In the genomic region with DNA sequence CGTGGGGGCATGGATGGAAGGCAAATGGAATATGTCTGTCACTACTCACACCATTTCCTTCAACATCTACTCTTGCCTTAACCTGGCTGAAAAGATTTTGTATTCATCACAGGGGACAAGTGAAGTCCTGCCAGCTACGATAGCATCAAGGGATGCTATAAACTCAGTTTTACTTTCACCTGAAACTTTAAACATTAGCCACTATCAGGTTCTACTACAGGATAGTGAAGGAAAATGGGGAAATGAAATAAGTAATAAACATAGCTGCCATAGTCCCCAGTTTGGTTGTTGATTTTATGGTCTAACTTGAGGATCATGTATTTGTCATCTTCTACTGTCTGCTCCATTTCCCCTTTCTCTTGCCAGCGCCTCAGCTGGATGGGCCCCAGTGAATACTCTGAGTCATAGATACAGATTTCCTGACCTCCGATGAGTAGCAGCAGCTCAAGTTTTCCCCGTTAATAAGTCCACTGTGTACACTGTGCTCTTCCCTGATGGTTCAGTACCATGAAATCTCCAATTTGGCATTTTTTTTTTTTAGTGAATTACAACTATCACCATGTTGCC, we compare ENCODE assay signal across 11 cellular contexts.
DNase-seq lines count a peak whose midpoint lies in the region; ATAC-seq and TF ChIP-seq lines count a peak whose summit lies in the region.
"Had no signal": no experiment of that assay in that cellular context is flagged by ENCODE, and none has a peak within 500 bp of the region (broad histone marks: within the 10 kb centered on the region; RNA-seq: fewer than 3 reads in every experiment).

No MANE protein-coding gene starts in this region.

- TF ChIP-seq POLR2A in gastrocnemius medialis (IDR thresholded peaks at IDR 0.05) = no peak

- H3K4me1 ChIP-seq in gastrocnemius medialis = no peaks in the 10 kb centered on the region
- H3K4me1 ChIP-seq: uterus had no signal

- H3K36me3 ChIP-seq in gastrocnemius medialis = no peaks in the 10 kb centered on the region
- H3K36me3 ChIP-seq: uterus had no signal

- no peaks in the 10 kb centered on the region for H3K4me1 Mint-ChIP-seq in glutamatergic neuron (ENCODE audit: low read depth, unreplicated experiment)
- peaks cover 4% of the 10 kb centered on the region for H3K4me1 Mint-ChIP-seq in activated naive CD8-positive, alpha-beta T cell treated with anti-CD3 and anti-CD28 coated beads for 36 hours
- H3K4me1 Mint-ChIP-seq: memory B cell had no signal

- no peaks in the 10 kb centered on the region for H3K36me3 Mint-ChIP-seq in glutamatergic neuron (ENCODE audit: unreplicated experiment)
- H3K36me3 Mint-ChIP-seq in activated naive CD8-positive, alpha-beta T cell treated with anti-CD3 and anti-CD28 coated beads for 36 hours = no peaks in the 10 kb centered on the region
- H3K36me3 Mint-ChIP-seq: memory B cell had no signal

- no peak overlapping the region for H3K27ac Mint-ChIP-seq in glutamatergic neuron (ENCODE audit: unreplicated experiment)
- no peak overlapping the region for H3K27ac Mint-ChIP-seq in activated naive CD8-positive, alpha-beta T cell treated with anti-CD3 and anti-CD28 coated beads for 36 hours
- H3K27ac Mint-ChIP-seq: memory B cell had no signal

- no peak overlapping the region for H3K4me3 Mint-ChIP-seq in glutamatergic neuron (ENCODE audit: unreplicated experiment)
- H3K4me3 Mint-ChIP-seq in activated naive CD8-positive, alpha-beta T cell treated with anti-CD3 and anti-CD28 coated beads for 36 hours = no peak overlapping the region
- H3K4me3 Mint-ChIP-seq: memory B cell had no signal

- in situ Hi-C loops in gastrocnemius medialis (cut with MboI; ENCODE audit: low sequenced_read_pairs in 4 of 4) = no loop called here
- in situ Hi-C loops in GM13976 (cut with MboI; ENCODE audit: low sequenced_read_pairs, unreplicated experiment) = no loop called here

- no peak overlapping the region for H3K4me3 ChIP-seq in fibroblast of pulmonary artery (replicated peaks; ENCODE audit: low read depth, low read length)
- H3K4me3 ChIP-seq in gastrocnemius medialis = no peak overlapping the region
- H3K4me3 ChIP-seq: uterus had no signal

- ATAC-seq in GM18502 (IDR thresholded peaks at IDR 0.05; ENCODE audit: poor library complexity, unreplicated experiment) (peak; percentile 63), gastrocnemius medialis (peak; percentile 52 to 62)

- H3K27me3 Mint-ChIP-seq in glutamatergic neuron (ENCODE audit: unreplicated experiment) = peaks cover 4% of the 10 kb centered on the region
- H3K27me3 Mint-ChIP-seq in activated naive CD8-positive, alpha-beta T cell treated with anti-CD3 and anti-CD28 coated beads for 36 hours = no peaks in the 10 kb centered on the region

- DNase-seq in RKO (ENCODE audit: low spot score) = peak; percentile 49
- peak; percentile 79 for DNase-seq in fibroblast of pulmonary artery (ENCODE audit: low read depth)
- peak in 1 of 2 donors; percentile 46 for DNase-seq in gastrocnemius medialis
- no peak for DNase-seq in GM13976 (ENCODE audit: low spot score)
- no peak for DNase-seq in glutamatergic neuron
- DNase-seq in NCI-H748 (lab: John Stamatoyannopoulos, UW; ENCODE audit: unreplicated experiment) = no peak
- no peak for DNase-seq in activated naive CD8-positive, alpha-beta T cell treated with anti-CD3 and anti-CD28 coated beads for 36 hours
- DNase-seq: stimulated activated CD4-positive, alpha-beta T cell treated with anti-CD3 and anti-CD28 coated beads, Interleukin-4, amount 100 ng/mL, for 1 hour had no signal

- no peaks in the 10 kb centered on the region for H3K9me3 ChIP-seq in gastrocnemius medialis
- H3K9me3 ChIP-seq: uterus had no signal

- no peaks in the 10 kb centered on the region for H3K27me3 ChIP-seq in gastrocnemius medialis
- H3K27me3 ChIP-seq: uterus had no signal

- intact Hi-C loops in gastrocnemius medialis (cut with DNase I; ENCODE audit: low total_unique reads) = no loop called here

- TF ChIP-seq CTCF in fibroblast of pulmonary artery (IDR thresholded peaks at IDR 0.05; ENCODE audit: low read length, missing control alignments) (no peak), gastrocnemius medialis (IDR thresholded peaks at IDR 0.05 in 4 of 5, conservative IDR thresholded peaks at IDR 0.05 in 1 of 5) (no peak), GM13976 (IDR thresholded peaks at IDR 0.05; ENCODE audit: borderline replicate concordance, control extremely low read depth, extremely low read depth, insufficient read depth, missing control alignments) (no peak), glutamatergic neuron (IDR thresholded peaks at IDR 0.05; ENCODE audit: partially characterized antibody, unreplicated experiment) (no peak)

- H3K27ac ChIP-seq in gastrocnemius medialis = no peak overlapping the region
- H3K27ac ChIP-seq: uterus had no signal

- no peaks in the 10 kb centered on the region for H3K9me3 Mint-ChIP-seq in glutamatergic neuron (ENCODE audit: unreplicated experiment)
- H3K9me3 Mint-ChIP-seq in activated naive CD8-positive, alpha-beta T cell treated with anti-CD3 and anti-CD28 coated beads for 36 hours = no peaks in the 10 kb centered on the region
- H3K9me3 Mint-ChIP-seq: memory B cell had no signal

Comparison
In these comparisons a context has a peak if more than half of its experiments do, and no peak if none do; other contexts are left out.
1. DNase-seq: peak in RKO (single experiment) and fibroblast of pulmonary artery (single experiment); none in GM13976 (single experiment), glutamatergic neuron (single experiment), NCI-H748 (single experiment) and activated naive CD8-positive, alpha-beta T cell treated with anti-CD3 and anti-CD28 coated beads for 36 hours (single experiment).